1 cellular context compared by ENCODE assay signal in genomic region chr19:35716985-35717664, GRCh38.
TF ChIP-seq lines count a peak whose summit lies in the region.

No MANE protein-coding gene starts in this region.

TF ChIP-seq in HEK293, 187 proteins besides CTCF, POLR2A, EP300 and RAD21 (continued from another document):
- TF ChIP-seq ZSCAN5A (tag by site-specific recombination; IDR thresholded peaks at IDR 0.05) (peak; percentile 68), ZNF155 (tag by site-specific recombination; IDR thresholded peaks at IDR 0.05) (no peak), SCRT1 (tag by site-specific recombination; IDR thresholded peaks at IDR 0.05; ENCODE audit: borderline replicate concordance) (no peak)
